In the genomic region with DNA sequence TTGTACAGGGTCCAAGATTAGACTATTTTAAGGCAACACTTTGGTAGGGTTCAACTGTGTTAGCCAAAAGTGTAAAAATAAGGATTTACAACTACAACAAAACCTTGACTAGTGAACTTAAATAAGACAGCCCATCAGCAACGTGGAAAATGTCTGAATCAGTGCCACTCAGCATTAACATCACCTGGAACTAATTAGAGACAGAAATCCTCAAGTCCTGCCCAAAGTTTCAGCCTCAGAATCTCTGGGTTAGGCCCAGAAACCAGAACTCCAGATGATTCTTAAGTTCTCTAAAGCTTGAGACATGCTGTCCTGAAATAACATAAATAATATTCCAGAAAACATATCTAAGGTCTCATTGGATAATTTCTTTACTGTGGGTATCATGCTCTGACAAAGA, we compare ENCODE assay signal across 28 cellular contexts.
"Had no signal": no experiment of that assay in that cellular context is flagged by ENCODE, and none has a peak within 500 bp of the region (broad histone marks: within the 10 kb centered on the region; RNA-seq: fewer than 3 reads in every experiment).

No MANE protein-coding gene starts in this region.

- H3K9me3 ChIP-seq: gastrocnemius medialis, mucosa of descending colon, right lobe of liver, stomach, thyroid gland had no signal

- H3K9me3 Mint-ChIP-seq: memory B cell; mesothelial cell of epicardium; naive B cell; natural killer cell treated with Interleukin-12 subunit alpha and Interleukin-12 subunit beta and Interleukin-15 and Interleukin-18, amount 100 ng/mL, for 72 hours; neural progenitor cell; type B pancreatic cell had no signal

- DNase-seq: dermis blood vessel endothelial cell; effector memory CD4-positive, alpha-beta T cell; gastrocnemius medialis; head of caudate nucleus; kidney; mucosa of descending colon; naive B cell; right lobe of liver; small intestine; stimulated activated CD4-positive, alpha-beta T cell treated with anti-CD3 and anti-CD28 coated beads, Interleukin-12 subunit alpha, Interleukin-12 subunit beta, amount 100 ng/mL, for 4 hours; stimulated activated CD4-positive, alpha-beta T cell treated with anti-CD3 and anti-CD28 coated beads, Interleukin-1b, Interleukin-23, amount 100 ng/mL, for 48 hours; stimulated activated CD4-positive, alpha-beta T cell treated with anti-CD3 and anti-CD28 coated beads, Interleukin-4, amount 100 ng/mL, for 1 hour; stimulated activated CD8-positive, alpha-beta memory T cell treated with anti-CD3 and anti-CD28 coated beads, Interleukin-4, amount 100 ng/mL, for 48 hours; stimulated activated naive CD4-positive, alpha-beta T cell treated with Interleukin-2 at 50 U/mL for 16 hours; stomach; thyroid gland had no signal

- FAIRE-seq: endometrium, kidney, small intestine had no signal

- H3K27ac ChIP-seq: coronary artery, gastrocnemius medialis, parathyroid adenoma, right lobe of liver, stomach, thyroid gland had no signal

- H2AFZ ChIP-seq: hepatocyte, neural progenitor cell, parathyroid adenoma had no signal

- H3K9ac ChIP-seq: neural progenitor cell, parathyroid adenoma had no signal

- H3K79me2 ChIP-seq: hepatocyte, parathyroid adenoma had no signal

- H3K27me3 Mint-ChIP-seq: memory B cell; naive B cell; natural killer cell treated with Interleukin-12 subunit alpha and Interleukin-12 subunit beta and Interleukin-15 and Interleukin-18, amount 100 ng/mL, for 72 hours; progenitor cell of endocrine pancreas; type B pancreatic cell had no signal

- H3K36me3 Mint-ChIP-seq: natural killer cell treated with Interleukin-12 subunit alpha and Interleukin-12 subunit beta and Interleukin-15 and Interleukin-18, amount 100 ng/mL, for 72 hours had no signal

- H3K4me1 ChIP-seq: parathyroid adenoma, right lobe of liver, thyroid gland had no signal

- H3K4me3 Mint-ChIP-seq: memory B cell; mesothelial cell of epicardium; naive B cell; natural killer cell treated with Interleukin-12 subunit alpha and Interleukin-12 subunit beta and Interleukin-15 and Interleukin-18, amount 100 ng/mL, for 72 hours; neural progenitor cell; type B pancreatic cell had no signal

- ATAC-seq: gastrocnemius medialis; left lobe of liver; mucosa of descending colon; natural killer cell treated with Interleukin-12 subunit alpha and Interleukin-12 subunit beta and Interleukin-15 and Interleukin-18, amount 100 ng/mL, for 72 hours; right lobe of liver had no signal

- H3K36me3 ChIP-seq: gastrocnemius medialis, neural progenitor cell, right lobe of liver, stomach, thyroid gland had no signal

- H3K27ac Mint-ChIP-seq: memory B cell; natural killer cell treated with Interleukin-12 subunit alpha and Interleukin-12 subunit beta and Interleukin-15 and Interleukin-18, amount 100 ng/mL, for 72 hours; neural progenitor cell; progenitor cell of endocrine pancreas; type B pancreatic cell had no signal

- H3K4me3 ChIP-seq: coronary artery, gastrocnemius medialis, hepatocyte, lung, mucosa of descending colon, neural progenitor cell, right lobe of liver, stomach, thyroid gland had no signal

- H3K4me2 ChIP-seq: hepatocyte, neural progenitor cell had no signal

- H3K27me3 ChIP-seq: gastrocnemius medialis, hepatocyte, neural progenitor cell, right lobe of liver, stomach, thyroid gland had no signal
